In the genomic region with DNA sequence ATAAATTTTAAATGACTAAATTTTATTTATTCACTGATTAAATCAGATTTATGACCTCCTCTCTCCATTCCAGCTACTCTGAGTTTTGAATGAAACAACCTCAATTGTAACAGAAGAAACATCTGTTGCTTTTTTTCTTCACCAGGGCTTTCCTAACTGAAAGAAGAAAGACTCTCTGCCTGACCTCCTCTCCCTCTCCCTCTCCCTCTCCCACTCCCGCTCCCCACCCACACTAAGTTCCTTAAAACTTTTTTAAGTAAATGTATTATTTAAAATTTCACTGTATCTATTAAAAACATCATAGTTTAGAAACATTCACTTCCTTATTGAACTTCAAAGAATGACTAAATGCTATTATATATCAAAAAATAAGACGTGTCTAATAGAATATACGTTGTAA, we compare ENCODE assay signal across 8 cellular contexts.
DNase-seq lines count a peak whose midpoint lies in the region; ATAC-seq, FAIRE-seq and TF ChIP-seq lines count a peak whose summit lies in the region.

No MANE protein-coding gene starts in this region.

- peaks cover 33% of the 10 kb centered on the region for H3K4me1 Mint-ChIP-seq in activated T-helper 2 cell treated with anti-CD3 and anti-CD28 coated beads, Interferon-gamma antibody, Interleukin-2, Interleukin-4, amounts not matched to agents 10 μg/mL and 5 μg/mL and 100 μg/mL, durations not matched to agents 14 hours and 24 hours and 36 hours (ENCODE audit: low read depth)

- H3K27me3 ChIP-seq in cardiac muscle cell (no peaks in the 10 kb centered on the region), keratinocyte (ENCODE audit: control insufficient read depth, extremely low read depth, insufficient read depth, low read length) (no peaks in the 10 kb centered on the region), upper lobe of right lung (no peaks in the 10 kb centered on the region)

- no peak for FAIRE-seq in keratinocyte (lab: Jason Lieb, UNC)

- ATAC-seq in upper lobe of right lung = no peak

- H3K9me3 Mint-ChIP-seq in activated T-helper 2 cell treated with anti-CD3 and anti-CD28 coated beads, Interferon-gamma antibody, Interleukin-2, Interleukin-4, amounts not matched to agents 10 μg/mL and 5 μg/mL and 100 μg/mL, durations not matched to agents 14 hours and 24 hours and 36 hours = no peaks in the 10 kb centered on the region

- no peaks in the 10 kb centered on the region for H3K79me2 ChIP-seq in keratinocyte (ENCODE audit: control insufficient read depth, insufficient read depth, low read length)

- H3K27ac ChIP-seq in cardiac muscle cell = peak overlapping the region; percentile 18
- peak overlapping the region; percentile 10 for H3K27ac ChIP-seq in keratinocyte (ENCODE audit: control insufficient read depth, insufficient read depth, low read length)
- no peak overlapping the region for H3K27ac ChIP-seq in upper lobe of right lung

- H3K36me3 ChIP-seq in cardiac muscle cell (no peaks in the 10 kb centered on the region), keratinocyte (ENCODE audit: control insufficient read depth in 2 of 2, extremely low read depth in 1 of 2, insufficient read depth in 2 of 2, low read length in 2 of 2) (no peaks in the 10 kb centered on the region), upper lobe of right lung (no peaks in the 10 kb centered on the region)

- no peaks in the 10 kb centered on the region for H4K20me1 ChIP-seq in keratinocyte (ENCODE audit: control insufficient read depth, extremely low read depth, insufficient read depth, low read length)

- H3K4me3 ChIP-seq in cardiac muscle cell (peak overlapping the region; percentile 58), keratinocyte (ENCODE audit: control insufficient read depth in 2 of 3, extremely low read depth in 1 of 3, insufficient read depth in 2 of 3, low read depth in 1 of 3, low read length in 3 of 3) (peak overlapping the region; percentile 43 to 56 (median 43)), upper lobe of right lung (peak overlapping the region; percentile 57)

- dilution Hi-C loops in keratinocyte (cut with MboI; ENCODE audit: extremely low pct_ligation_motif_present, low sequenced_read_pairs) = no loop called here

- H3K27ac Mint-ChIP-seq in activated T-helper 2 cell treated with anti-CD3 and anti-CD28 coated beads, Interferon-gamma antibody, Interleukin-2, Interleukin-4, amounts not matched to agents 10 μg/mL and 5 μg/mL and 100 μg/mL, durations not matched to agents 14 hours and 24 hours and 36 hours = peak overlapping the region; percentile 18

- H3K4me2 ChIP-seq in keratinocyte (ENCODE audit: control insufficient read depth, extremely low read depth, insufficient read depth, low read depth, low read length) = peak overlapping the region; percentile 87

- no peaks in the 10 kb centered on the region for H3K27me3 Mint-ChIP-seq in activated T-helper 2 cell treated with anti-CD3 and anti-CD28 coated beads, Interferon-gamma antibody, Interleukin-2, Interleukin-4, amounts not matched to agents 10 μg/mL and 5 μg/mL and 100 μg/mL, durations not matched to agents 14 hours and 24 hours and 36 hours (ENCODE audit: low read depth)

- H3K9me3 ChIP-seq in cardiac muscle cell (ENCODE audit: low read depth) (no peaks in the 10 kb centered on the region), keratinocyte (ENCODE audit: control insufficient read depth, low read depth, low read length) (no peaks in the 10 kb centered on the region), upper lobe of right lung (no peaks in the 10 kb centered on the region)

- peak; percentile 20 to 22 for DNase-seq in cardiac muscle cell (ENCODE audit: low read depth in 1 of 2, low spot score in 1 of 2)
- no peak for DNase-seq in cardiac septum (ENCODE audit: low spot score)
- no peak for DNase-seq in activated T-helper 2 cell treated with anti-CD3 and anti-CD28 coated beads, Interferon-gamma antibody, Interleukin-2, Interleukin-4, amounts not matched to agents 10 μg/mL and 5 μg/mL and 100 μg/mL, durations not matched to agents 14 hours and 24 hours and 36 hours (ENCODE audit: low spot score)
- DNase-seq in keratinocyte (ENCODE audit: low read depth, low spot score) = no peak
- no peak for DNase-seq in upper lobe of right lung
- DNase-seq in hypothalamus (lab: John Stamatoyannopoulos, UW) = no peak
- DNase-seq in KG1 (lab: John Stamatoyannopoulos, UW) = no peak
- DNase-seq in activated CD4-positive, alpha-beta T cell treated with anti-CD3 and anti-CD28 coated beads, Interleukin-2, amount 50 U/mL, for 1 hour = no peak

- H3K4me3 Mint-ChIP-seq in activated T-helper 2 cell treated with anti-CD3 and anti-CD28 coated beads, Interferon-gamma antibody, Interleukin-2, Interleukin-4, amounts not matched to agents 10 μg/mL and 5 μg/mL and 100 μg/mL, durations not matched to agents 14 hours and 24 hours and 36 hours (ENCODE audit: low read depth) = peak overlapping the region; percentile 78

- TF ChIP-seq CTCF in cardiac muscle cell (IDR thresholded peaks at IDR 0.05; ENCODE audit: low read depth, low read length) (no peak), keratinocyte (optimal IDR thresholded peaks at IDR 0.05 in 1 of 3, IDR thresholded peaks at IDR 0.05 in 1 of 3, conservative IDR thresholded peaks at IDR 0.05 in 1 of 3; ENCODE audit: extremely low read depth in 1 of 3, insufficient read depth in 2 of 3, low read length in 3 of 3) (no peak), upper lobe of right lung (IDR thresholded peaks at IDR 0.05) (no peak)

- H3K4me1 ChIP-seq in cardiac muscle cell (ENCODE audit: low read depth) = peaks cover 24% of the 10 kb centered on the region
- no peaks in the 10 kb centered on the region for H3K4me1 ChIP-seq in keratinocyte (ENCODE audit: control insufficient read depth, extremely low read depth, insufficient read depth, low read length)
- peaks cover 4% of the 10 kb centered on the region for H3K4me1 ChIP-seq in upper lobe of right lung

- no peaks in the 10 kb centered on the region for H3K9me1 ChIP-seq in keratinocyte (ENCODE audit: control insufficient read depth, extremely low read depth, insufficient read depth, low read length)

- intact Hi-C loops in cardiac septum (cut with DNase I) = loop anchor here (10.0 kb wide), 1 partner anchor 198 kb away; the partner anchor contains the start of gene GK5
- intact Hi-C loops in activated T-helper 2 cell treated with anti-CD3 and anti-CD28 coated beads, Interferon-gamma antibody, Interleukin-2, Interleukin-4, amounts not matched to agents 10 μg/mL and 5 μg/mL and 100 μg/mL, durations not matched to agents 14 hours and 24 hours and 36 hours (cut with micrococcal nuclease) = loop anchor here (2.0 to 10.0 kb wide), 3 partner anchors 122 to 548 kb away; partner anchors contain the start of genes ATR, GK5 and TFDP2
- intact Hi-C loops in upper lobe of right lung (cut with DNase I) = no loop called here

- H3K9ac ChIP-seq in keratinocyte (ENCODE audit: control insufficient read depth, extremely low read depth, insufficient read depth, low read length) = peak overlapping the region; percentile 23

- peak overlapping the region; percentile 57 for H2AFZ ChIP-seq in keratinocyte (ENCODE audit: control insufficient read depth, low read length)

- peaks cover 6% of the 10 kb centered on the region for H3K36me3 Mint-ChIP-seq in activated T-helper 2 cell treated with anti-CD3 and anti-CD28 coated beads, Interferon-gamma antibody, Interleukin-2, Interleukin-4, amounts not matched to agents 10 μg/mL and 5 μg/mL and 100 μg/mL, durations not matched to agents 14 hours and 24 hours and 36 hours (ENCODE audit: low read depth)

Comparison
In these comparisons a context has a peak if more than half of its experiments do, and no peak if none do; other contexts are left out.
1. DNase-seq: peak in cardiac muscle cell (2 of 2); none in cardiac septum (single experiment), activated T-helper 2 cell treated with anti-CD3 and anti-CD28 coated beads, Interferon-gamma antibody, Interleukin-2, Interleukin-4, amounts not matched to agents 10 μg/mL and 5 μg/mL and 100 μg/mL, durations not matched to agents 14 hours and 24 hours and 36 hours (single experiment), keratinocyte (single experiment), upper lobe of right lung (single experiment), hypothalamus (0 of 51), KG1 (single experiment) and activated CD4-positive, alpha-beta T cell treated with anti-CD3 and anti-CD28 coated beads, Interleukin-2, amount 50 U/mL, for 1 hour (single experiment).
2. Peak in every context shown above with its lines, with median percentiles within 50 percentile points of each other: H3K4me3 ChIP-seq.